8 cellular contexts compared by ENCODE assay signal in the genomic region with DNA sequence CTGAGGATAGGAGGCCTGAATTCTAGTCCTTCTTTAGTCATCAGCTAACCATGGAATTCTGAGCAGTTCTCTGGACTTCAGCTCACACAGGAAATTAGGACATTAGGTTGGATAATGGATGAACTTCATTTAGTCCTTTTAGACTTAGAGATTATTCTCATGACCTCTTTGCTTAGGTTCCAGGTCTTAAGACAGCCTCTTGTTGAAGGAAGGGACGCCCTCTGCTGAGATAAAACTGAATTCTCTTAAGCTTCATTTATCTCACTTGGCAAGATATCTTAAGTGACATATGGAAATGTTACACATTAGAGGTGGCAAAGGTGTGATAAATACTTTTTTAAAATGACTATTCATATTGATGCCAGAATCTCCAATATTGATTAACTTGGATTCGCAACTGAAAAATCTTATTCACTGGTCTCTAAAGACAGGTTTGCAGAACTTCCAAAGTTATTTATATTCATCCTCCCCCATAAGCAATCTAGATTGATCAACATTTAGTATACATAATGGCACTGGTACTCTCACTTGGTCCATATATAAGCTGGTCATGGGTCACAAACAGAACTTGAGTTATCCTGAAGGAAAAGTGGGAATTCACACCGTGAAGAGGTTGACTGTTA. TPM values are rescaled to one million over a fixed set of nuclear protein-coding genes. Genes with fewer than 3 reads are reported as not detected.
DNase-seq lines count a peak whose midpoint lies in the region; ATAC-seq, FAIRE-seq and TF ChIP-seq lines count a peak whose summit lies in the region.

No MANE protein-coding gene starts in this region.

- peaks cover 4 to 17% of the 10 kb centered on the region in 2 donors for H3K36me3 Mint-ChIP-seq in naive B cell

- no peaks in the 10 kb centered on the region for H3K4me1 Mint-ChIP-seq in naive B cell

- DNase-seq in DMS 273 (lab: John Stamatoyannopoulos, UW; ENCODE audit: unreplicated experiment): peak; percentile 78
- DNase-seq in H54 (ENCODE audit: insufficient read length, low spot score): no peak
- peak; percentile 78 for DNase-seq in NOMO-1 treated with DMSO at 0.1 percent for 48 hours (lab: John Stamatoyannopoulos, UW; ENCODE audit: unreplicated experiment)
- peak; percentile 28 to 88 for DNase-seq in dermis microvascular lymphatic vessel endothelial cell (ENCODE audit: low read depth in 2 of 2)
- peak; percentile 28 for DNase-seq in naive B cell
- no peak for DNase-seq in activated effector memory CD4-positive, alpha-beta T cell treated with anti-CD3 and anti-CD28 coated beads, Interleukin-2, amount 50 U/mL, for 16 hours
- no peak for DNase-seq in MG63

- no peak overlapping the region for H3K4me3 ChIP-seq in MG63

- peak; percentile 89 for FAIRE-seq in H54 (lab: Jason Lieb, UNC)

- ATAC-seq in naive B cell (ENCODE audit: low read depth in 2 of 2) (peak; percentile 37 to 52), HG02870 (IDR thresholded peaks at IDR 0.05; ENCODE audit: unreplicated experiment) (no peak)

- TF ChIP-seq POLR2A in H54 (IDR thresholded peaks at IDR 0.05; ENCODE audit: low read depth, low read length): no peak

- H3K27me3 ChIP-seq in MG63: no peaks in the 10 kb centered on the region

- H3K27ac Mint-ChIP-seq in naive B cell: no peak overlapping the region

- H3K9me3 ChIP-seq in MG63: peaks cover 6% of the 10 kb centered on the region

- H3K36me3 ChIP-seq in MG63: no peaks in the 10 kb centered on the region

- peaks cover 3 to 16% (median 9%) of the 10 kb centered on the region in 7 donors for H3K9me3 Mint-ChIP-seq in naive B cell

- H3K4me3 Mint-ChIP-seq in naive B cell: no peak overlapping the region

- H3K27me3 Mint-ChIP-seq in naive B cell: peaks cover 0 to 5% (median 0%) of the 10 kb centered on the region in 3 donors

RNA-seq across cellular contexts. Expression of a gene that starts 16.9 kb away (rescaled TPM):
- total RNA-seq in dermis microvascular lymphatic vessel endothelial cell: 1.6 and 1.9 TPM in 2 replicates
- polyA plus RNA-seq in naive B cell (ENCODE audit: low read depth in 6 of 6): not detected
- not detected in 2 replicates for total RNA-seq in MG63 (2014; rRNA removed; shearing (Covaris generic); ENCODE audit: low replicate concordance)

Comparison
In these comparisons a context has a peak if more than half of its experiments do, and no peak if none do; other contexts are left out.
1. DNase-seq: peak in DMS 273 (single experiment), NOMO-1 treated with DMSO at 0.1 percent for 48 hours (single experiment), dermis microvascular lymphatic vessel endothelial cell (2 of 2) and naive B cell (single experiment); none in H54 (single experiment), activated effector memory CD4-positive, alpha-beta T cell treated with anti-CD3 and anti-CD28 coated beads, Interleukin-2, amount 50 U/mL, for 16 hours (single experiment) and MG63 (single experiment).